ENCODE assay signal across 27 cellular contexts in genomic region chr18:45984546-45985235, GRCh38.
"Had no signal": no experiment of that assay in that cellular context is flagged by ENCODE, and none has a peak within 500 bp of the region (broad histone marks: within the 10 kb centered on the region; RNA-seq: fewer than 3 reads in every experiment).

No MANE protein-coding gene starts in this region.

- H3K27me3 ChIP-seq: brain microvascular endothelial cell had no signal

- DNase-seq: activated CD4-positive, alpha-beta memory T cell treated with anti-CD3 and anti-CD28 coated beads, Interleukin-2, amount 10 ng/mL, durations not matched to agents 7 days and 5 days; activated CD4-positive, alpha-beta T cell treated with anti-CD3 and anti-CD28 coated beads for 1 hour; activated CD4-positive, alpha-beta T cell treated with anti-CD3 and anti-CD28 coated beads for 4 hours; activated CD4-positive, alpha-beta T cell treated with anti-CD3 and anti-CD28 coated beads, Interleukin-2, amount 10 ng/mL, durations not matched to agents 7 days and 5 days; activated CD4-positive, alpha-beta T cell treated with anti-CD3 and anti-CD28 coated beads, Interleukin-2, amount 50 U/mL, for 4 hours; activated CD8-positive, alpha-beta memory T cell treated with anti-CD3 and anti-CD28 coated beads, Interleukin-2, amount 50 U/mL, for 48 hours; activated effector memory CD4-positive, alpha-beta T cell treated with Interleukin-2 at 50 U/mL for 16 hours; activated gamma-delta T cell treated with Interleukin-2 at 50 U/mL for 16 hours; activated naive CD4-positive, alpha-beta T cell treated with anti-CD3 and anti-CD28 coated beads, Interleukin-2, amount 50 U/mL, for 16 hours; activated naive CD4-positive, alpha-beta T cell treated with Interleukin-2 at 50 U/mL for 16 hours; activated T-cell treated with anti-CD3 and anti-CD28 coated beads, Interleukin-2, amount 50 U/mL, for 4 hours; amniotic stem cell; anterior cingulate cortex; brain microvascular endothelial cell; caudate nucleus; cortex of kidney; effector memory CD4-positive, alpha-beta T cell; endodermal cell; foreskin fibroblast; head of caudate nucleus; hippocampal formation; T-helper 2 cell had no signal

- H3K9me3 Mint-ChIP-seq: activated CD4-positive, alpha-beta T cell treated with anti-CD3 and anti-CD28 coated beads, Interleukin-2, amount 10 ng/mL, durations not matched to agents 7 days and 5 days; activated T-helper 17 cell treated with anti-CD3 and anti-CD28 coated beads, Interleukin-2, amount 50 U/mL, for 72 hours; WTC11 had no signal

- H3K36me3 Mint-ChIP-seq: WTC11 had no signal

- H3K4me1 Mint-ChIP-seq: activated CD4-positive, alpha-beta memory T cell treated with anti-CD3 and anti-CD28 coated beads, Interleukin-2, amount 10 ng/mL, durations not matched to agents 7 days and 5 days; activated CD4-positive, alpha-beta T cell treated with anti-CD3 and anti-CD28 coated beads, Interleukin-2, amount 10 ng/mL, durations not matched to agents 7 days and 5 days; endodermal cell; WTC11 had no signal

- H3K27ac Mint-ChIP-seq: activated CD4-positive, alpha-beta memory T cell treated with anti-CD3 and anti-CD28 coated beads, Interleukin-2, amount 10 ng/mL, durations not matched to agents 7 days and 5 days; activated CD4-positive, alpha-beta T cell treated with anti-CD3 and anti-CD28 coated beads, Interleukin-2, amount 10 ng/mL, durations not matched to agents 7 days and 5 days; activated naive CD8-positive, alpha-beta T cell; activated T-helper 17 cell treated with anti-CD3 and anti-CD28 coated beads, Interleukin-2, amount 50 U/mL, for 72 hours; endodermal cell; WTC11 had no signal

- ATAC-seq: activated T-cell treated with anti-CD3 and anti-CD28 coated beads, Interleukin-2, amount 50 U/mL, for 4 hours; activated T-helper 17 cell treated with anti-CD3 and anti-CD28 coated beads, Interleukin-2, amount 50 U/mL, for 72 hours; esophagus mucosa; WTC11 had no signal

- H3K27me3 Mint-ChIP-seq: activated CD4-positive, alpha-beta memory T cell treated with anti-CD3 and anti-CD28 coated beads, Interleukin-2, amount 10 ng/mL, durations not matched to agents 7 days and 5 days; activated CD4-positive, alpha-beta T cell treated with anti-CD3 and anti-CD28 coated beads, Interleukin-2, amount 10 ng/mL, durations not matched to agents 7 days and 5 days; activated naive CD8-positive, alpha-beta T cell; activated T-helper 17 cell treated with anti-CD3 and anti-CD28 coated beads, Interleukin-2, amount 50 U/mL, for 72 hours had no signal

- H3K27ac ChIP-seq: brain microvascular endothelial cell, VCaP had no signal

- H3K4me3 Mint-ChIP-seq: activated CD4-positive, alpha-beta memory T cell treated with anti-CD3 and anti-CD28 coated beads, Interleukin-2, amount 10 ng/mL, durations not matched to agents 7 days and 5 days; activated CD4-positive, alpha-beta T cell treated with anti-CD3 and anti-CD28 coated beads, Interleukin-2, amount 10 ng/mL, durations not matched to agents 7 days and 5 days; activated naive CD8-positive, alpha-beta T cell; activated T-cell treated with anti-CD3 and anti-CD28 coated beads, Interleukin-2, amount 50 U/mL, for 4 hours; activated T-helper 17 cell treated with anti-CD3 and anti-CD28 coated beads, Interleukin-2, amount 50 U/mL, for 72 hours; endodermal cell; WTC11 had no signal
